8 cellular contexts compared by ENCODE assay signal in genomic region chr9:108565651-108566378, GRCh38.
DNase-seq lines count a peak whose midpoint lies in the region; ATAC-seq and TF ChIP-seq lines count a peak whose summit lies in the region.

No MANE protein-coding gene starts in this region.

- no peaks in the 10 kb centered on the region for H3K4me1 Mint-ChIP-seq in Caco-2 (ENCODE audit: low read depth, unreplicated experiment)
- no peaks in the 10 kb centered on the region for H3K4me1 Mint-ChIP-seq in effector memory CD8-positive, alpha-beta T cell (ENCODE audit: low read depth in 2 of 2)

- peak; percentile 70 to 85 for TF ChIP-seq CTCF in Caco-2 (IDR thresholded peaks at IDR 0.05; ENCODE audit: insufficient read depth in 1 of 2, low read depth in 1 of 2, low read length in 1 of 2, severe bottlenecking in 1 of 2, unreplicated experiment in 1 of 2)
- peak; percentile 87 for TF ChIP-seq CTCF in retinal pigment epithelial cell (conservative IDR thresholded peaks at IDR 0.05; ENCODE audit: low read depth, low read length)

- CTCF ChIA-PET in Caco-2 (lab: Charles Lee), result interaction anchor here (0.6 to 1.4 kb wide), 6 partner anchors 98 to 1106 kb away, joined by 3 to 10 read pairs (median 4); no protein-coding TSS in a partner anchor

- no peaks in the 10 kb centered on the region for H3K4me1 ChIP-seq in Caco-2
- H3K4me1 ChIP-seq in right cardiac atrium (ENCODE audit: control insufficient read depth, insufficient read depth, low read length), result peaks cover 4% of the 10 kb centered on the region

- H3K4me3 ChIP-seq in Caco-2 (ENCODE audit: low read depth, low read length) (no peak overlapping the region), right cardiac atrium (ENCODE audit: low read length) (no peak overlapping the region), retinal pigment epithelial cell (ENCODE audit: low read length) (no peak overlapping the region)

- BruUV-seq in Caco-2 (replicated peaks; lab: Mats Ljungman, UMichigan), result no TSS peak

- POLR2A ChIA-PET in Caco-2 (lab: Charles Lee), result no interaction called here

- H3K36me3 ChIP-seq in Caco-2 (ENCODE audit: control insufficient read depth, insufficient read depth, low read length), result no peaks in the 10 kb centered on the region

- intact Hi-C loops in Caco-2 (cut with micrococcal nuclease; ENCODE audit: unreplicated experiment), result loop anchor here (1.0 to 5.0 kb wide), 6 partner anchors 98 to 1144 kb away; no protein-coding TSS in a partner anchor
- intact Hi-C loops in right cardiac atrium (cut with DNase I), result loop anchor here in 3 of 4 donors (5.0 to 10.0 kb wide), 4 partner anchors 199 to 1099 kb away; partner anchors contain the start of gene KLF4 (in 2 of the 3)

- no peak overlapping the region for H3K27ac ChIP-seq in right cardiac atrium (ENCODE audit: low read length)

- WGBS in right cardiac atrium, result 14% methylated on average over 2 of the region's 2 CpGs

- ATAC-seq in HG03378 (IDR thresholded peaks at IDR 0.05; ENCODE audit: unreplicated experiment) (peak; percentile 83), right cardiac atrium (peak; percentile 92 to 95)
- ATAC-seq in effector memory CD8-positive, alpha-beta T cell (replicated peaks), result no peak

- H3K9me3 ChIP-seq in Caco-2 (no peaks in the 10 kb centered on the region), right cardiac atrium (ENCODE audit: control insufficient read depth, low read length) (no peaks in the 10 kb centered on the region)

- H3K9me3 Mint-ChIP-seq in Caco-2 (ENCODE audit: unreplicated experiment), result no peaks in the 10 kb centered on the region
- H3K9me3 Mint-ChIP-seq in effector memory CD8-positive, alpha-beta T cell, result peaks cover 0 to 1% of the 10 kb centered on the region in 2 donors

- DNase-seq in Caco-2, result peak in 1 of 2 experiments; percentile 63
- DNase-seq in GM19238 (ENCODE audit: insufficient read length, low spot score), result peak; percentile 19
- DNase-seq in NCI-H345 (lab: John Stamatoyannopoulos, UW), result peak; percentile 85
- DNase-seq in anterior cingulate cortex (lab: John Stamatoyannopoulos, UW), result peak in 42 of 58 donors; percentile 2 to 79 (median 24)
- DNase-seq in right cardiac atrium, result peak in 2 of 3 donors; percentile 27 to 72
- peak; percentile 58 for DNase-seq in retinal pigment epithelial cell (ENCODE audit: low read depth)
- DNase-seq in effector memory CD8-positive, alpha-beta T cell, result no peak

- H3K27me3 ChIP-seq in Caco-2 (replicated peaks; ENCODE audit: control insufficient read depth, insufficient read depth, low read length) (no peaks in the 10 kb centered on the region), right cardiac atrium (ENCODE audit: control insufficient read depth, insufficient read depth) (no peaks in the 10 kb centered on the region)

- H3K27me3 Mint-ChIP-seq in Caco-2 (ENCODE audit: insufficient read depth, unreplicated experiment), result peaks cover 6% of the 10 kb centered on the region
- no peaks in the 10 kb centered on the region for H3K27me3 Mint-ChIP-seq in effector memory CD8-positive, alpha-beta T cell

- no peak overlapping the region for H3K27ac Mint-ChIP-seq in Caco-2 (ENCODE audit: unreplicated experiment)
- no peak overlapping the region for H3K27ac Mint-ChIP-seq in effector memory CD8-positive, alpha-beta T cell

- H3K36me3 Mint-ChIP-seq in Caco-2 (ENCODE audit: insufficient read depth, unreplicated experiment), result no peaks in the 10 kb centered on the region
- H3K36me3 Mint-ChIP-seq in effector memory CD8-positive, alpha-beta T cell (ENCODE audit: insufficient read depth), result no peaks in the 10 kb centered on the region

- no peak overlapping the region for H3K4me3 Mint-ChIP-seq in Caco-2 (ENCODE audit: unreplicated experiment)
- no peak overlapping the region for H3K4me3 Mint-ChIP-seq in effector memory CD8-positive, alpha-beta T cell

Comparison
In these comparisons a context has a peak if more than half of its experiments do, and no peak if none do; other contexts are left out.
1. DNase-seq: peak in GM19238 (single experiment), NCI-H345 (single experiment), anterior cingulate cortex (42 of 58), right cardiac atrium (2 of 3) and retinal pigment epithelial cell (single experiment); none in effector memory CD8-positive, alpha-beta T cell (0 of 3).